18 cellular contexts compared by ENCODE assay signal in genomic region chr12:111799758-111800157, GRCh38. TPM values are rescaled to one million over a fixed set of nuclear protein-coding genes. Genes with fewer than 3 reads are reported as not detected.
A peak's percentile ranks its signal among the peaks of the same experiment; 100 is the strongest.
DNase-seq lines count a peak whose midpoint lies in the region; ATAC-seq and TF ChIP-seq lines count a peak whose summit lies in the region.
"Had no signal": no experiment of that assay in that cellular context is flagged by ENCODE, and none has a peak within 500 bp of the region (broad histone marks: within the 10 kb centered on the region; RNA-seq: fewer than 3 reads in every experiment).

No MANE protein-coding gene starts in this region.

- intact Hi-C loops in lower lobe of right lung (cut with DNase I), result no loop called here
- intact Hi-C loops in adrenal gland (cut with DNase I), result no loop called here
- intact Hi-C loops in esophagus muscularis mucosa (cut with DNase I), result no loop called here

- H3K4me1 Mint-ChIP-seq in endothelial cell (ENCODE audit: unreplicated experiment), result no peaks in the 10 kb centered on the region
- H3K4me1 Mint-ChIP-seq: B cell had no signal

- no peak overlapping the region for H3K27ac Mint-ChIP-seq in endothelial cell (ENCODE audit: unreplicated experiment)
- H3K27ac Mint-ChIP-seq: B cell; CD4-positive, alpha-beta T cell; CD8-positive, alpha-beta T cell had no signal

- peaks cover 31% of the 10 kb centered on the region for H3K36me3 Mint-ChIP-seq in endothelial cell (ENCODE audit: low read depth, unreplicated experiment)

- peak overlapping the region; percentile 50 for H3K4me3 Mint-ChIP-seq in endothelial cell (ENCODE audit: unreplicated experiment)
- H3K4me3 Mint-ChIP-seq: B cell; CD4-positive, alpha-beta T cell; CD8-positive, alpha-beta T cell had no signal

- H3K4me1 ChIP-seq in lower lobe of right lung (no peaks in the 10 kb centered on the region), adrenal gland (replicated peaks in 1 of 2) (no peaks in the 10 kb centered on the region), esophagus muscularis mucosa (peaks cover 0 to 10% (median 6%) of the 10 kb centered on the region in 4 donors)
- H3K4me1 ChIP-seq: A549; BLaER1 treated with 17β-estradiol and CSF1 and Interleukin-3, amounts not matched to agents 10 nM and 100 nM; Caco-2 had no signal

- H3K4me3 ChIP-seq in lower lobe of right lung, result no peak overlapping the region
- H3K4me3 ChIP-seq in adrenal gland, result no peak overlapping the region
- no peak overlapping the region for H3K4me3 ChIP-seq in esophagus muscularis mucosa
- H3K4me3 ChIP-seq: A549; BLaER1 treated with 17β-estradiol and CSF1 and Interleukin-3, amounts not matched to agents 10 nM and 100 nM had no signal

- H3K9me3 Mint-ChIP-seq in endothelial cell (ENCODE audit: unreplicated experiment), result no peaks in the 10 kb centered on the region
- H3K9me3 Mint-ChIP-seq: CD4-positive, alpha-beta T cell; CD8-positive, alpha-beta T cell had no signal

- H3K36me3 ChIP-seq in lower lobe of right lung (peaks cover 100% of the 10 kb centered on the region), adrenal gland (replicated peaks in 1 of 2) (peaks cover 0 to 94% of the 10 kb centered on the region in 2 donors), esophagus muscularis mucosa (peaks cover 88 to 100% (median 95%) of the 10 kb centered on the region in 4 donors)

- H3K27ac ChIP-seq in lower lobe of right lung, result no peak overlapping the region
- no peak overlapping the region for H3K27ac ChIP-seq in adrenal gland
- H3K27ac ChIP-seq in esophagus muscularis mucosa (replicated peaks in 1 of 4), result no peak overlapping the region
- H3K27ac ChIP-seq: 22Rv1; A549; BLaER1 treated with 17β-estradiol and CSF1 and Interleukin-3, amounts not matched to agents 10 nM and 100 nM; C4-2B had no signal

- no peak for ATAC-seq in lower lobe of right lung
- ATAC-seq: A549; CD8-positive, alpha-beta T cell had no signal

- in situ Hi-C loops in GM13977 (cut with MboI; ENCODE audit: low pct_unique_long_range_greater_than_20kb, low sequenced_read_pairs, unreplicated experiment), result loop anchor here (10.0 kb wide), 1 partner anchor 45 kb away; no protein-coding TSS in a partner anchor

- H3K9me3 ChIP-seq in lower lobe of right lung, result no peaks in the 10 kb centered on the region
- H3K9me3 ChIP-seq in adrenal gland (replicated peaks in 1 of 3), result no peaks in the 10 kb centered on the region
- no peaks in the 10 kb centered on the region for H3K9me3 ChIP-seq in esophagus muscularis mucosa
- H3K9me3 ChIP-seq: A549, Caco-2 had no signal

- TF ChIP-seq CTCF in GM13977 (IDR thresholded peaks at IDR 0.05; ENCODE audit: extremely low read depth, insufficient read depth, missing control alignments) (no peak), endothelial cell (IDR thresholded peaks at IDR 0.05; ENCODE audit: unreplicated experiment) (no peak), lower lobe of right lung (IDR thresholded peaks at IDR 0.05) (no peak), adrenal gland (IDR thresholded peaks at IDR 0.05) (no peak), esophagus muscularis mucosa (IDR thresholded peaks at IDR 0.05) (no peak)

- 86 to 96% (median 94%) methylated on average over 5 to 9 of the region's 9 CpGs for WGBS in adrenal gland, 4 donors
- WGBS in esophagus muscularis mucosa, result 100% methylated on average over 4 of the region's 9 CpGs

- H3K27me3 ChIP-seq in lower lobe of right lung (ENCODE audit: low read depth) (no peaks in the 10 kb centered on the region), adrenal gland (no peaks in the 10 kb centered on the region), esophagus muscularis mucosa (no peaks in the 10 kb centered on the region)
- H3K27me3 ChIP-seq: BLaER1 treated with 17β-estradiol and CSF1 and Interleukin-3, amounts not matched to agents 10 nM and 100 nM had no signal

- TF ChIP-seq POLR2A in adrenal gland (IDR thresholded peaks at IDR 0.05) (no peak), esophagus muscularis mucosa (IDR thresholded peaks at IDR 0.05; ENCODE audit: low read depth) (no peak)

- no peaks in the 10 kb centered on the region for H3K27me3 Mint-ChIP-seq in endothelial cell (ENCODE audit: unreplicated experiment)
- H3K27me3 Mint-ChIP-seq: B cell; CD4-positive, alpha-beta T cell had no signal

- no peak for TF ChIP-seq EP300 in esophagus muscularis mucosa (IDR thresholded peaks at IDR 0.05)

- DNase-seq in GM13977 (ENCODE audit: low spot score) (peak; percentile 8), endothelial cell (ENCODE audit: low spot score) (no peak), lower lobe of right lung (peak; percentile 45), adrenal gland (no peak), esophagus muscularis mucosa (ENCODE audit: extremely low spot score) (no peak)
- DNase-seq: AML-193; Caco-2; Calu3; CD4-positive, alpha-beta T cell; CD8-positive, alpha-beta T cell; DMS79 treated with DMSO at 0.1 percent for 48 hours; GF-D8 had no signal

RNA-seq across cellular contexts. Expression of gene ALDH2, which starts 33.0 kb away (rescaled TPM):
- total RNA-seq in endothelial cell (ENCODE audit: unreplicated experiment) (98.5 TPM), lower lobe of right lung (499 TPM), adrenal gland (100 to 1,000 TPM; 302 to 536 (median 428) TPM), esophagus muscularis mucosa (100 to 1,000 TPM; 148 to 278 (median 209) TPM)
- 100 to 1,000 TPM in 2 of 3 donors, 10 to 100 TPM in 1; 52.2 to 263 (median 138) TPM for polyA plus RNA-seq in adrenal gland
- total RNA-seq: A172 had no signal

RNA-seq across cellular contexts. Expression of gene MAPKAPK5, which starts 42.3 kb away (rescaled TPM):
- total RNA-seq in endothelial cell (ENCODE audit: unreplicated experiment), result 48.8 TPM
- 39.4 TPM for total RNA-seq in lower lobe of right lung
- total RNA-seq in adrenal gland, result 10 to 100 TPM; 33.9 to 62.1 (median 47.2) TPM
- 10 to 100 TPM; 13.8 to 46.2 (median 14.0) TPM for polyA plus RNA-seq in adrenal gland
- 10 to 100 TPM; 30.3 to 43.7 (median 34.1) TPM for total RNA-seq in esophagus muscularis mucosa

Comparison
In these comparisons a context has a peak if more than half of its experiments do, and no peak if none do; other contexts are left out.
1. DNase-seq: peak in GM13977 (single experiment) and lower lobe of right lung (single experiment); none in endothelial cell (single experiment), adrenal gland (0 of 7) and esophagus muscularis mucosa (single experiment).